23 cellular contexts compared by ENCODE assay signal in genomic region chr10:109765838-109766237, GRCh38.
"Had no signal": no experiment of that assay in that cellular context is flagged by ENCODE, and none has a peak within 500 bp of the region (broad histone marks: within the 10 kb centered on the region; RNA-seq: fewer than 3 reads in every experiment).

No MANE protein-coding gene starts in this region.

- H3K27me3 ChIP-seq: MG63 had no signal

- H3K36me3 ChIP-seq: MG63 had no signal

- ATAC-seq: K562, Panc1, PC-3, SK-N-SH treated with all-trans-retinoic acid at 6 μM for 48 hours, T-helper 17 cell had no signal

- H3K9me3 ChIP-seq: MG63 had no signal

- H3K27ac ChIP-seq: HL-60, KMS-11, RWPE1 had no signal

- DNase-seq: MG63, NCI-H1092, NCI-H1105 treated with DMSO at 0.1 percent for 48 hours, NCI-H1417 treated with DMSO at 0.1 percent for 48 hours, NCI-H146, NCI-H1694 treated with DMSO at 0.1 percent for 48 hours, NCI-H2029, NCI-H2081 treated with DMSO at 0.1 percent for 48 hours, NCI-H226, NCI-H446, NCI-H510A, NCI-H526, NCI-H774, PC-3, SHP77, T-helper 1 cell, T-helper 17 cell had no signal

- H3K4me3 ChIP-seq: K562, MG63 had no signal
